8 cellular contexts compared by ENCODE assay signal in the genomic region with DNA sequence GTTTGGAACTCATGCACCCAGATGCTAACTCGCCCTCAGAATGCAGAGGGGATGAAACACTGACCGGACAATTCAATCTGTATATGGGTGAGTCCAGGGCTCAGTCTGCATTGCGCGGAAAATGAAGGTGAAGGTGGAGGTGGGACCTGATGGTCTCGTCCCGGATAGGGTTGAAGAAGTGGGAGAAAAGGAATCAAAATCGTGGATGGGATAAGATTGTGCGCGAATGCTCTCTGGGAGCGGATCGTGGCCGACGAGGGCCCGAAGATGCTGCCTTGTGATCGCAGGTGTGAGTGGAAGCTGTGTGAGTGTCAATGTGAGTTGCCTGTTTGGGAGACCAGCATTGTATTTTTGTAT. TPM values are rescaled to one million over a fixed set of nuclear protein-coding genes. Genes with fewer than 3 reads are reported as not detected.
DNase-seq lines count a peak whose midpoint lies in the region; ATAC-seq, FAIRE-seq and TF ChIP-seq lines count a peak whose summit lies in the region.

No MANE protein-coding gene starts in this region.

- H3K9ac ChIP-seq in keratinocyte (ENCODE audit: control insufficient read depth, extremely low read depth, insufficient read depth, low read length), result peak overlapping the region; percentile 79

- H3K9me3 ChIP-seq in heart right ventricle, result peaks cover 0 to 79% (median 10%) of the 10 kb centered on the region in 11 donors
- peaks cover 11% of the 10 kb centered on the region for H3K9me3 ChIP-seq in keratinocyte (ENCODE audit: control insufficient read depth, low read depth, low read length)
- H3K9me3 ChIP-seq in thymus (ENCODE audit: control insufficient read depth), result peaks cover 3% of the 10 kb centered on the region

- no peaks in the 10 kb centered on the region for H3K27me3 Mint-ChIP-seq in activated CD4-positive, alpha-beta memory T cell treated with anti-CD3 and anti-CD28 coated beads, Interleukin-2, amount 10 ng/mL, durations not matched to agents 7 days and 5 days

- POLR2A ChIA-PET in activated CD4-positive, alpha-beta memory T cell treated with anti-CD3 and anti-CD28 coated beads, Interleukin-2, amount 10 ng/mL, durations not matched to agents 7 days and 5 days (lab: Charles Lee), result interaction anchor here (0.7 to 2.7 kb wide), 9 partner anchors 24 to 645 kb away, joined by 3 to 11 read pairs (median 8); partner anchors contain the start of genes ZNF146, ZNF345, ZNF382 and ZNF420

- DNase-seq in heart right ventricle, result no peak
- DNase-seq in Right ventricle myocardium superior, result no peak
- DNase-seq in activated CD4-positive, alpha-beta memory T cell treated with anti-CD3 and anti-CD28 coated beads, Interleukin-2, amount 10 ng/mL, durations not matched to agents 7 days and 5 days, result no peak
- no peak for DNase-seq in keratinocyte (ENCODE audit: low read depth, low spot score)
- DNase-seq in activated gamma-delta T cell treated with Interleukin-2 at 50 U/mL for 16 hours, result no peak
- no peak for DNase-seq in SIG-M5 (lab: John Stamatoyannopoulos, UW)
- DNase-seq in activated CD8-positive, alpha-beta memory T cell treated with anti-CD3 and anti-CD28 coated beads, Interleukin-2, amount 50 U/mL, for 4 hours, result no peak

- CTCF ChIA-PET in activated CD4-positive, alpha-beta memory T cell treated with anti-CD3 and anti-CD28 coated beads, Interleukin-2, amount 10 ng/mL, durations not matched to agents 7 days and 5 days (lab: Charles Lee), result interaction anchor here (0.8 kb wide), 1 partner anchor 77 kb away, joined by 3 read pairs; the partner anchor contains the start of gene ZNF345

- H3K36me3 Mint-ChIP-seq in activated CD4-positive, alpha-beta memory T cell treated with anti-CD3 and anti-CD28 coated beads, Interleukin-2, amount 10 ng/mL, durations not matched to agents 7 days and 5 days (ENCODE audit: low read depth), result peaks cover 46% of the 10 kb centered on the region

- H4K20me1 ChIP-seq in keratinocyte (ENCODE audit: control insufficient read depth, extremely low read depth, insufficient read depth, low read length), result no peaks in the 10 kb centered on the region

- no peaks in the 10 kb centered on the region for H3K79me2 ChIP-seq in keratinocyte (ENCODE audit: control insufficient read depth, insufficient read depth, low read length)

- intact Hi-C loops in heart right ventricle (cut with DNase I), result loop anchor here in 5 of 10 donors (1.0 to 10.0 kb wide), 7 partner anchors 24 to 144 kb away; partner anchors contain the start of genes ZNF345 (in 2 of the 5), ZNF790 (in 2 of the 5), ZNF567 (in 1 of the 5) and ZNF568 (in 1 of the 5)
- intact Hi-C loops in Right ventricle myocardium superior (cut with DNase I), result no loop called here

- no peak for FAIRE-seq in keratinocyte (lab: Jason Lieb, UNC)

- H3K4me3 ChIP-seq in heart right ventricle (peak overlapping the region; percentile 26 to 96 (median 72)), keratinocyte (ENCODE audit: control insufficient read depth in 2 of 3, extremely low read depth in 1 of 3, insufficient read depth in 2 of 3, low read depth in 1 of 3, low read length in 3 of 3) (peak overlapping the region; percentile 57 to 95 (median 83)), thymus (ENCODE audit: low read length) (peak overlapping the region; percentile 81)

- H3K4me1 Mint-ChIP-seq in activated CD4-positive, alpha-beta memory T cell treated with anti-CD3 and anti-CD28 coated beads, Interleukin-2, amount 10 ng/mL, durations not matched to agents 7 days and 5 days, result peaks cover 24% of the 10 kb centered on the region

- H3K4me3 Mint-ChIP-seq in activated CD4-positive, alpha-beta memory T cell treated with anti-CD3 and anti-CD28 coated beads, Interleukin-2, amount 10 ng/mL, durations not matched to agents 7 days and 5 days, result peak overlapping the region; percentile 98

- H3K27me3 ChIP-seq in heart right ventricle (no peaks in the 10 kb centered on the region), keratinocyte (ENCODE audit: control insufficient read depth, extremely low read depth, insufficient read depth, low read length) (no peaks in the 10 kb centered on the region), thymus (ENCODE audit: control insufficient read depth, insufficient read depth) (no peaks in the 10 kb centered on the region)

- WGBS in heart right ventricle, 2 donors, result 4 to 5% methylated on average over 15 of the region's 15 CpGs
- WGBS in thymus, result 5% methylated on average over 15 of the region's 15 CpGs

- peak overlapping the region; percentile 92 for H3K27ac Mint-ChIP-seq in activated CD4-positive, alpha-beta memory T cell treated with anti-CD3 and anti-CD28 coated beads, Interleukin-2, amount 10 ng/mL, durations not matched to agents 7 days and 5 days

- H3K9me1 ChIP-seq in keratinocyte (ENCODE audit: control insufficient read depth, extremely low read depth, insufficient read depth, low read length), result no peaks in the 10 kb centered on the region

- H3K9me3 Mint-ChIP-seq in activated CD4-positive, alpha-beta memory T cell treated with anti-CD3 and anti-CD28 coated beads, Interleukin-2, amount 10 ng/mL, durations not matched to agents 7 days and 5 days, result peaks cover 42% of the 10 kb centered on the region

- H3K27ac ChIP-seq in heart right ventricle (peak overlapping the region in 9 of 10 donors; percentile 65 to 92 (median 85)), keratinocyte (ENCODE audit: control insufficient read depth, insufficient read depth, low read length) (peak overlapping the region; percentile 64), thymus (ENCODE audit: low read depth) (no peak overlapping the region)

- ATAC-seq in heart right ventricle (no peak), Right ventricle myocardium superior (ENCODE audit: poor library complexity) (no peak)

- H3K4me2 ChIP-seq in keratinocyte (ENCODE audit: control insufficient read depth, extremely low read depth, insufficient read depth, low read depth, low read length), result peak overlapping the region; percentile 99

- dilution Hi-C loops in keratinocyte (cut with MboI; ENCODE audit: extremely low pct_ligation_motif_present, low sequenced_read_pairs), result no loop called here

- peaks cover 0 to 13% (median 0%) of the 10 kb centered on the region in 9 donors for H3K36me3 ChIP-seq in heart right ventricle
- H3K36me3 ChIP-seq in keratinocyte (ENCODE audit: control insufficient read depth in 2 of 2, extremely low read depth in 1 of 2, insufficient read depth in 2 of 2, low read length in 2 of 2), result no peaks in the 10 kb centered on the region
- H3K36me3 ChIP-seq in thymus (ENCODE audit: control insufficient read depth, insufficient read depth), result no peaks in the 10 kb centered on the region

- peak overlapping the region; percentile 100 for H2AFZ ChIP-seq in keratinocyte (ENCODE audit: control insufficient read depth, low read length)

- H3K4me1 ChIP-seq in heart right ventricle (peaks cover 0 to 26% (median 17%) of the 10 kb centered on the region in 9 donors), keratinocyte (ENCODE audit: control insufficient read depth, extremely low read depth, insufficient read depth, low read length) (peaks cover 3% of the 10 kb centered on the region), thymus (ENCODE audit: control insufficient read depth, insufficient read depth, low read length) (peaks cover 12% of the 10 kb centered on the region)

- TF ChIP-seq CTCF in heart right ventricle (IDR thresholded peaks at IDR 0.05) (no peak), keratinocyte (optimal IDR thresholded peaks at IDR 0.05 in 1 of 3, IDR thresholded peaks at IDR 0.05 in 1 of 3, conservative IDR thresholded peaks at IDR 0.05 in 1 of 3; ENCODE audit: extremely low read depth in 1 of 3, insufficient read depth in 2 of 3, low read length in 3 of 3) (no peak)

RNA-seq across cellular contexts. Expression of gene ZNF850, which starts 0.6 kb away (rescaled TPM):
- 1 to 10 TPM; 1.9 to 7.9 (median 4.7) TPM for total RNA-seq in heart right ventricle
- under 1 TPM; 0.80 to 0.88 TPM for polyA plus RNA-seq in heart right ventricle
- total RNA-seq in Right ventricle myocardium superior, result 3.7 TPM
- total RNA-seq in activated CD4-positive, alpha-beta memory T cell treated with anti-CD3 and anti-CD28 coated beads, Interleukin-2, amount 10 ng/mL, durations not matched to agents 7 days and 5 days, result 1 to 10 TPM; 5.0 to 6.0 TPM
- polyA plus RNA-seq in keratinocyte, result 1.4 to 1.9 TPM (median 1.4 TPM) in 3 replicates
- polyA plus RNA-seq in keratinocyte (2011; ENCODE audit: low read depth), result 0.27 TPM
- 0.66 and 0.83 TPM in 2 replicates for polyA plus RNA-seq in keratinocyte (2011; cell fraction: cytosol; rRNA removed)
- polyA plus RNA-seq in keratinocyte (2011; cell fraction: nucleus; rRNA removed), result 2.2 and 2.7 TPM in 2 replicates
- 0.45 and 0.63 TPM in 2 replicates for polyA plus RNA-seq in keratinocyte (2012; ENCODE audit: low replicate concordance)
- polyA minus RNA-seq in keratinocyte, result 0.59 to 4.2 TPM (median 2.7 TPM) in 3 replicates
- 0.96 TPM for polyA minus RNA-seq in keratinocyte (2011; cell fraction: cytosol; rRNA and poly(A)+ RNA removed)
- polyA minus RNA-seq in keratinocyte (2011; cell fraction: nucleus; rRNA and poly(A)+ RNA removed), result 4.9 and 6.7 TPM in 2 replicates
- 0.78 TPM for polyA plus RNA-seq in thymus
